In the genomic region with DNA sequence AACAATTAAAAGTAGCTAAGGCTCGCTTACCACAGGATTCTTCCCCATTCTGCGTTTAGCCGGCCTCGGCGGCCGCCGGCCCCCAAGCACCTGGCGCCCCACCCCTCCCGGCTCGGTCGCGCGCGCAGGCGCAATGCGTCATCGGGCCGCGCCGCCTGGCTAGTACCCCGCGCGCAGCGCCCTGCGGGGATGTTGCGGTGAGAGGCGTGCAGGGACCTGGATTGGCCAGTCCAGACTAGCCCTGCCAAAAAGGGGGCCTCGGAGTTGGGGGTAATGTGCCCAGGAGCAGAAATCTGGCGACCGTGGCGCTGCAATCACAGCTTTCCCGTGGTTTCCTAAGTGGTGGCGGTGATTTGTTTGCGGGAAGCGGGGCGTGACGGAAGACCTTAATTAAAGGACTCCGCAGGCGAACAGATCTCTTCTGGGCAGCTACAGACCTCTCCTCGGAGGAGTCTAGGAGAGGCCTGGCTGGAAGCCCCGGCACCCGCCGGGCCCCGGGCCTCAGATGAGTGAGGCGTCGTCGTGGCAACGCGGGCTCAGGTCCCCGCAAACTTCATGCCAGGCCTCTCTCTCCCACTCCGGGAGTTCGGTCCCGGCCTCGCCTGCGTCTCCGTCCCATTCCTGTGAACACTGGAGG, we compare ENCODE assay signal across 8 cellular contexts. TPM values are rescaled to one million over a fixed set of nuclear protein-coding genes. Genes with fewer than 3 reads are reported as not detected.
DNase-seq lines count a peak whose midpoint lies in the region; ATAC-seq and TF ChIP-seq lines count a peak whose summit lies in the region.

No MANE protein-coding gene starts in this region.

- peaks cover 5 to 15% of the 10 kb centered on the region in 2 donors for H3K4me1 ChIP-seq in left lung

- peak overlapping the region; percentile 87 for H3K27ac Mint-ChIP-seq in activated CD4-positive, alpha-beta T cell treated with anti-CD3 and anti-CD28 coated beads, Interleukin-2, amount 10 ng/mL, durations not matched to agents 24 days and 14 days

- peaks cover 3% of the 10 kb centered on the region for H3K36me3 Mint-ChIP-seq in activated CD4-positive, alpha-beta T cell treated with anti-CD3 and anti-CD28 coated beads, Interleukin-2, amount 10 ng/mL, durations not matched to agents 24 days and 14 days (ENCODE audit: low read depth)

- peak; percentile 78 for ATAC-seq in GM18868 (IDR thresholded peaks at IDR 0.05; ENCODE audit: unreplicated experiment)
- peak; percentile 67 for ATAC-seq in HG03108 (IDR thresholded peaks at IDR 0.05; ENCODE audit: unreplicated experiment)
- ATAC-seq in left lung, result peak; percentile 97

- no peaks in the 10 kb centered on the region for H3K36me3 ChIP-seq in left lung

- CTCF ChIA-PET in AG04449 (lab: Yijun Ruan, JAX), result interaction anchor here (0.5 to 1.9 kb wide), 6 partner anchors 15 to 409 kb away, joined by 3 to 7 read pairs (median 3); no protein-coding TSS in a partner anchor

- H3K9me3 ChIP-seq in left lung, result no peaks in the 10 kb centered on the region

- peak overlapping the region; percentile 84 for H3K4me3 Mint-ChIP-seq in activated CD4-positive, alpha-beta T cell treated with anti-CD3 and anti-CD28 coated beads, Interleukin-2, amount 10 ng/mL, durations not matched to agents 24 days and 14 days

- peak overlapping the region; percentile 98 for H3K27ac ChIP-seq in coronary artery
- H3K27ac ChIP-seq in left lung, result peak overlapping the region; percentile 81 to 89

- POLR2A ChIA-PET in AG04449 (lab: Yijun Ruan, JAX), result interaction anchor here (0.5 to 1.2 kb wide), 3 partner anchors 54 to 201 kb away, joined by 3 to 4 read pairs (median 3); no protein-coding TSS in a partner anchor

- TF ChIP-seq CTCF in AG04449 (IDR thresholded peaks at IDR 0.05; ENCODE audit: insufficient read depth, low read length, missing control alignments) (no peak), coronary artery (IDR thresholded peaks at IDR 0.05) (no peak), left lung (IDR thresholded peaks at IDR 0.05) (no peak)

- H3K4me1 Mint-ChIP-seq in activated CD4-positive, alpha-beta T cell treated with anti-CD3 and anti-CD28 coated beads, Interleukin-2, amount 10 ng/mL, durations not matched to agents 24 days and 14 days, result peaks cover 14% of the 10 kb centered on the region

- H3K27me3 Mint-ChIP-seq in activated CD4-positive, alpha-beta T cell treated with anti-CD3 and anti-CD28 coated beads, Interleukin-2, amount 10 ng/mL, durations not matched to agents 24 days and 14 days, result peaks cover 3% of the 10 kb centered on the region

- no peak for DNase-seq in AG04449 (ENCODE audit: low read depth, low spot score)
- peak; percentile 75 for DNase-seq in NCI-H345 treated with DMSO at 0.1 percent for 48 hours (lab: John Stamatoyannopoulos, UW; ENCODE audit: unreplicated experiment)
- DNase-seq in activated CD4-positive, alpha-beta T cell treated with anti-CD3 and anti-CD28 coated beads, Interleukin-2, amount 10 ng/mL, durations not matched to agents 24 days and 14 days, result peak; percentile 97
- DNase-seq in coronary artery (ENCODE audit: low spot score), result peak; percentile 91
- peak; percentile 81 to 95 for DNase-seq in left lung
- DNase-seq in stimulated activated CD4-positive, alpha-beta T cell treated with anti-CD3 and anti-CD28 coated beads, Interleukin-2, amount 100 ng/mL, for 4 hours (ENCODE audit: low read depth), result peak; percentile 71

- intact Hi-C loops in activated CD4-positive, alpha-beta T cell treated with anti-CD3 and anti-CD28 coated beads, Interleukin-2, amount 10 ng/mL, durations not matched to agents 24 days and 14 days (cut with micrococcal nuclease), result loop anchor here (1.0 to 5.0 kb wide), 5 partner anchors 139 to 622 kb away; a partner anchor contains a TSS
- intact Hi-C loops in left lung (cut with DNase I), result no loop called here

- H3K4me3 ChIP-seq in AG04449 (ENCODE audit: low read depth, low read length), result peak overlapping the region; percentile 90
- peak overlapping the region; percentile 93 for H3K4me3 ChIP-seq in coronary artery
- H3K4me3 ChIP-seq in left lung, result peak overlapping the region; percentile 67 to 72

- H3K27me3 ChIP-seq in left lung, result peaks cover 0 to 3% of the 10 kb centered on the region in 2 donors

- no peaks in the 10 kb centered on the region for H3K9me3 Mint-ChIP-seq in activated CD4-positive, alpha-beta T cell treated with anti-CD3 and anti-CD28 coated beads, Interleukin-2, amount 10 ng/mL, durations not matched to agents 24 days and 14 days

RNA-seq across cellular contexts. Expression of a gene that starts 0.6 kb away (rescaled TPM):
- 18.1 and 18.8 TPM in 2 replicates for total RNA-seq in activated CD4-positive, alpha-beta T cell treated with anti-CD3 and anti-CD28 coated beads, Interleukin-2, amount 10 ng/mL, durations not matched to agents 24 days and 14 days
- total RNA-seq in left lung, result 10 to 100 TPM; 18.9 to 20.4 TPM

RNA-seq across cellular contexts. Expression of a gene that starts 55.7 kb away (rescaled TPM):
- total RNA-seq in activated CD4-positive, alpha-beta T cell treated with anti-CD3 and anti-CD28 coated beads, Interleukin-2, amount 10 ng/mL, durations not matched to agents 24 days and 14 days, result not detected in 2 replicates
- total RNA-seq in left lung, result not detected
